34 cellular contexts compared by ENCODE assay signal in the genomic region with DNA sequence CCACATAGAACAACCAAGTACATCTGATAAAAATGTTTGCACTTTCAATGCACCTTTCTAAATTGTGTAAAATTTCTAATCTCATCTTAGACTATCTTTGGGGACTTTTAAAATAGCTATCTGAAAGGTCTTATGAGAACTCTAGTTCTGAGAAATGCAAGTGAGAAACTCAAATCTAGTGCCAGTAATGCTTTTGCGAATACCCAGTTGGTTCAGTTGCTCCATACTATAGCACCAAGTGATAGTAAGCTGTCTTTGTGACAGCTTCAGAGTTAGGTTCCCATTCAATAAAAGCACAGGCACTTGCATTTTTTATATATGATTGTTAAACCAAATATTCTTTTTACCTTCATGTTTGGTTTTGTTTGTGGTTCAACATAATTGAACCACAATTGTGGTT. TPM values are rescaled to one million over a fixed set of nuclear protein-coding genes. Genes with fewer than 3 reads are reported as not detected.
"Had no signal": no experiment of that assay in that cellular context is flagged by ENCODE, and none has a peak within 500 bp of the region (broad histone marks: within the 10 kb centered on the region; RNA-seq: fewer than 3 reads in every experiment).

No MANE protein-coding gene starts in this region.

- H3K9me3 ChIP-seq: SJCRH30 had no signal

- H3K36me3 ChIP-seq: SJCRH30 had no signal

- H3K4me1 ChIP-seq: SJCRH30 had no signal

- H3K27me3 ChIP-seq: SJCRH30 had no signal

- ATAC-seq: Panc1, SK-N-SH treated with all-trans-retinoic acid at 6 μM for 48 hours, T-cell, T-helper 17 cell had no signal

- H3K27ac ChIP-seq: PC-9, SJCRH30, SK-N-MC had no signal

- DNase-seq: NCI-H1048, NCI-H1092 treated with DMSO at 0.1 percent for 48 hours, NCI-H1105 treated with DMSO at 0.1 percent for 48 hours, NCI-H1417, NCI-H1436, NCI-H146, NCI-H1694, NCI-H187, NCI-H1930, NCI-H2029 treated with DMSO at 0.1 percent for 48 hours, NCI-H2081 treated with DMSO at 0.1 percent for 48 hours, NCI-H2107, NCI-H2171, NCI-H226, NCI-H446 treated with DMSO at 0.1 percent for 48 hours, NCI-H510A, NCI-H524, NCI-H526, NCI-H69, NCI-H748 treated with DMSO at 0.1 percent for 48 hours, NCI-H82, PC-9, Right ventricle myocardium superior, RPMI8226, SIG-M5, T-cell, T-helper 17 cell had no signal

- H3K4me3 ChIP-seq: PC-9, SJCRH30, SK-N-MC had no signal

- H2AFZ ChIP-seq: PC-9 had no signal

- H3K4me2 ChIP-seq: PC-9 had no signal

RNA-seq across cellular contexts. Expression of a gene that starts 4.5 kb away (rescaled TPM):
- total RNA-seq: LHCN-M2, MCF 10A, OCI-LY7, PC-9, SJCRH30 had no signal
